ENCODE assay signal across 26 cellular contexts in genomic region chr1:21001042-21001441, GRCh38.
DNase-seq lines count a peak whose midpoint lies in the region; ATAC-seq, FAIRE-seq and TF ChIP-seq lines count a peak whose summit lies in the region.
"Had no signal": no experiment of that assay in that cellular context is flagged by ENCODE, and none has a peak within 500 bp of the region (broad histone marks: within the 10 kb centered on the region; RNA-seq: fewer than 3 reads in every experiment).

No MANE protein-coding gene starts in this region.

- DNase-seq in G401 (ENCODE audit: low spot score) (peak; percentile 32), NCI-H446 treated with DMSO at 0.1 percent for 48 hours (lab: John Stamatoyannopoulos, UW) (peak; percentile 49), HepG2 (ENCODE audit: low spot score) (no peak), NCI-H2029 treated with DMSO at 0.1 percent for 48 hours (lab: John Stamatoyannopoulos, UW) (no peak)
- no peak for DNase-seq in effector CD4-positive, alpha-beta T cell
- DNase-seq in stimulated activated CD4-positive, alpha-beta T cell treated with anti-CD3 and anti-CD28 coated beads, Interleukin-4, amount 100 ng/mL, for 24 hours, result no peak
- no peak for DNase-seq in activated naive CD8-positive, alpha-beta T cell treated with anti-CD3 and anti-CD28 coated beads, Interleukin-2, amount 50 U/mL, for 24 hours
- DNase-seq: CD4-positive, alpha-beta T cell; COR-L47; DMS53; Karpas-422; MV-4-11; NCI-H1105; NCI-H1436 treated with DMSO at 0.1 percent for 48 hours; NCI-H187 treated with DMSO at 0.1 percent for 48 hours; NCI-H2107; NCI-H524 treated with DMSO at 0.1 percent for 48 hours; NK-92 treated with Interleukin-12 subunit alpha and Interleukin-12 subunit beta, amount 100 ng/mL, for 24 hours; Right ventricle myocardium superior; RPMI8226 had no signal

- H3K4me3 ChIP-seq in HepG2 (replicated peaks in 1 of 3; ENCODE audit: insufficient read depth in 1 of 3, low read depth in 2 of 3, low read length in 3 of 3) (no peak overlapping the region), rectal smooth muscle tissue (ENCODE audit: low read length) (no peak overlapping the region)
- H3K4me3 ChIP-seq: BLaER1, SJSA1 had no signal

- H3K9ac ChIP-seq in HepG2 (ENCODE audit: insufficient read depth, low read depth, low read length), result no peak overlapping the region
- no peak overlapping the region for H3K9ac ChIP-seq in rectal smooth muscle tissue (ENCODE audit: low read length)
- H3K9ac ChIP-seq: BLaER1 had no signal

- no peak for FAIRE-seq in HepG2 (lab: Jason Lieb, UNC)
- FAIRE-seq: G401.6, H54 had no signal

- no peaks in the 10 kb centered on the region for H3K27me3 ChIP-seq in HepG2 (ENCODE audit: control insufficient read depth in 1 of 2, insufficient read depth in 2 of 2, low read length in 2 of 2)
- no peaks in the 10 kb centered on the region for H3K27me3 ChIP-seq in rectal smooth muscle tissue (ENCODE audit: control insufficient read depth, insufficient read depth, low read length)
- H3K27me3 ChIP-seq: BLaER1, SJSA1 had no signal

- CTCF ChIA-PET in HepG2 (lab: Yijun Ruan, JAX; ENCODE audit: low intra/inter-chr PET ratio, low total read pairs), result no interaction called here

- BruUV-seq in HepG2 (replicated peaks; lab: Mats Ljungman, UMichigan), result no TSS peak

- H4K20me1 ChIP-seq in HepG2 (ENCODE audit: insufficient read depth, low read length), result no peaks in the 10 kb centered on the region

- H3K9me3 ChIP-seq in HepG2 (ENCODE audit: low read length), result no peaks in the 10 kb centered on the region
- H3K9me3 ChIP-seq: BLaER1, SJSA1 had no signal

- no peak overlapping the region for H3K4me3 Mint-ChIP-seq in activated naive CD8-positive, alpha-beta T cell treated with anti-CD3 and anti-CD28 coated beads, Interleukin-2, amount 50 U/mL, for 24 hours
- H3K4me3 Mint-ChIP-seq: CD4-positive, alpha-beta T cell; IgD-negative memory B cell had no signal

- peaks cover 2 to 3% of the 10 kb centered on the region in 2 experiments; a peak in 1 of 5 replicates for H3K36me3 ChIP-seq in HepG2 (replicated peaks in 1 of 2; ENCODE audit: control insufficient read depth in 1 of 2, insufficient read depth in 2 of 2, low read length in 2 of 2)
- no peaks in the 10 kb centered on the region for H3K36me3 ChIP-seq in rectal smooth muscle tissue (ENCODE audit: control insufficient read depth, insufficient read depth, low read length)
- H3K36me3 ChIP-seq: SJSA1 had no signal

- intact Hi-C loops in HepG2 (cut with micrococcal nuclease; ENCODE audit: unreplicated experiment), result no loop called here

- H3K27me3 Mint-ChIP-seq in activated naive CD8-positive, alpha-beta T cell treated with anti-CD3 and anti-CD28 coated beads, Interleukin-2, amount 50 U/mL, for 24 hours, result no peaks in the 10 kb centered on the region
- H3K27me3 Mint-ChIP-seq: CD4-positive, alpha-beta T cell; IgD-negative memory B cell had no signal

- no peaks in the 10 kb centered on the region for H3K79me2 ChIP-seq in HepG2 (ENCODE audit: insufficient read depth, low read length)

- no peaks in the 10 kb centered on the region for H3K9me3 Mint-ChIP-seq in activated naive CD8-positive, alpha-beta T cell treated with anti-CD3 and anti-CD28 coated beads, Interleukin-2, amount 50 U/mL, for 24 hours
- H3K9me3 Mint-ChIP-seq: CD4-positive, alpha-beta T cell; IgD-negative memory B cell had no signal

- no peak for TF ChIP-seq EP300 in HepG2 (IDR thresholded peaks at IDR 0.05; ENCODE audit: low read depth in 2 of 2, low read length in 2 of 2)
- TF ChIP-seq EP300 in HepG2 (CRISPR knock-in tag; IDR thresholded peaks at IDR 0.05; ENCODE audit: borderline replicate concordance), result no peak

- WGBS in HepG2 (ENCODE audit: low lambda C conversion rate), result 92% methylated on average over 2 of the region's 2 CpGs

- no peak for TF ChIP-seq CTCF in HepG2 (CRISPR knock-in tag; IDR thresholded peaks at IDR 0.05)

- H3K36me3 Mint-ChIP-seq in activated naive CD8-positive, alpha-beta T cell treated with anti-CD3 and anti-CD28 coated beads, Interleukin-2, amount 50 U/mL, for 24 hours (ENCODE audit: low read depth), result peaks cover 17% of the 10 kb centered on the region

- no peak overlapping the region for H3K27ac Mint-ChIP-seq in activated naive CD8-positive, alpha-beta T cell treated with anti-CD3 and anti-CD28 coated beads, Interleukin-2, amount 50 U/mL, for 24 hours
- H3K27ac Mint-ChIP-seq: CD4-positive, alpha-beta T cell; IgD-negative memory B cell had no signal

- H3K27ac ChIP-seq in HepG2 (ENCODE audit: extremely low read length, insufficient read depth, low read length) (no peak overlapping the region), rectal smooth muscle tissue (ENCODE audit: low read depth, low read length) (peak overlapping the region; percentile 28)
- H3K27ac ChIP-seq: BLaER1, SJSA1 had no signal

- POLR2A ChIA-PET in HepG2 (lab: Yijun Ruan, JAX), result no interaction called here

- in situ Hi-C loops in G401 (cut with HindIII; ENCODE audit: low sequenced_read_pairs), result no loop called here
- in situ Hi-C loops in HepG2 (cut with HindIII; ENCODE audit: extremely low pct_ligation_motif_present, low pct_unique_long_range_greater_than_20kb), result no loop called here

- no peak for TF ChIP-seq RAD21 in HepG2 (CRISPR knock-in tag; IDR thresholded peaks at IDR 0.05)

- no peak overlapping the region for H3K4me2 ChIP-seq in HepG2 (ENCODE audit: low read depth, low read length)
- H3K4me2 ChIP-seq: BLaER1 had no signal

- H3K4me1 ChIP-seq in HepG2 (ENCODE audit: insufficient read depth, low read length) (peaks cover 12% of the 10 kb centered on the region), rectal smooth muscle tissue (ENCODE audit: control insufficient read depth, insufficient read depth, low read length) (peaks cover 6% of the 10 kb centered on the region)
- H3K4me1 ChIP-seq: BLaER1, SJSA1 had no signal

- peaks cover 7% of the 10 kb centered on the region for H3K4me1 Mint-ChIP-seq in activated naive CD8-positive, alpha-beta T cell treated with anti-CD3 and anti-CD28 coated beads, Interleukin-2, amount 50 U/mL, for 24 hours
- H3K4me1 Mint-ChIP-seq: IgD-negative memory B cell had no signal

- no peak overlapping the region for H2AFZ ChIP-seq in HepG2 (ENCODE audit: low read length)

- no peak for TF ChIP-seq POLR2A in HepG2 (IDR thresholded peaks at IDR 0.05; ENCODE audit: insufficient read depth in 1 of 2, low read depth in 2 of 2, low read length in 2 of 2)

- no peak for ATAC-seq in HepG2
- no peak for ATAC-seq in activated naive CD8-positive, alpha-beta T cell treated with anti-CD3 and anti-CD28 coated beads, Interleukin-2, amount 50 U/mL, for 24 hours

TF ChIP-seq in HepG2, 621 proteins besides CTCF, POLR2A, EP300 and RAD21 (continues in another document):
- TF ChIP-seq MAX (IDR thresholded peaks at IDR 0.05) (no peak), ZFP41 (CRISPR knock-in tag; IDR thresholded peaks at IDR 0.05; ENCODE audit: borderline replicate concordance) (no peak), ZBTB3 (CRISPR knock-in tag; IDR thresholded peaks at IDR 0.05; ENCODE audit: borderline replicate concordance, low read depth) (no peak), BRF2 (CRISPR knock-in tag; IDR thresholded peaks at IDR 0.05) (no peak), NRL (CRISPR knock-in tag; IDR thresholded peaks at IDR 0.05; ENCODE audit: borderline replicate concordance) (no peak), KDM2A (CRISPR knock-in tag; IDR thresholded peaks at IDR 0.05; ENCODE audit: borderline replicate concordance, low read depth) (no peak), GPN1 (CRISPR knock-in tag; IDR thresholded peaks at IDR 0.05; ENCODE audit: borderline replicate concordance) (no peak)
- TF ChIP-seq, protein P1, sequence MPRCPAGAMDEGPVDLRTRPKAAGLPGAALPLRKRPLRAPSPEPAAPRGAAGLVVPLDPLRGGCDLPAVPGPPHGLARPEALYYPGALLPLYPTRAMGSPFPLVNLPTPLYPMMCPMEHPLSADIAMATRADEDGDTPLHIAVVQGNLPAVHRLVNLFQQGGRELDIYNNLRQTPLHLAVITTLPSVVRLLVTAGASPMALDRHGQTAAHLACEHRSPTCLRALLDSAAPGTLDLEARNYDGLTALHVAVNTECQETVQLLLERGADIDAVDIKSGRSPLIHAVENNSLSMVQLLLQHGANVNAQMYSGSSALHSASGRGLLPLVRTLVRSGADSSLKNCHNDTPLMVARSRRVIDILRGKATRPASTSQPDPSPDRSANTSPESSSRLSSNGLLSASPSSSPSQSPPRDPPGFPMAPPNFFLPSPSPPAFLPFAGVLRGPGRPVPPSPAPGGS (CRISPR knock-in tag; IDR thresholded peaks at IDR 0.05), result no peak

Comparison
In these comparisons a context has a peak if more than half of its experiments do, and no peak if none do; other contexts are left out.
1. DNase-seq: peak in G401 (single experiment) and NCI-H446 treated with DMSO at 0.1 percent for 48 hours (single experiment); none in HepG2 (single experiment), NCI-H2029 treated with DMSO at 0.1 percent for 48 hours (single experiment), effector CD4-positive, alpha-beta T cell (single experiment), stimulated activated CD4-positive, alpha-beta T cell treated with anti-CD3 and anti-CD28 coated beads, Interleukin-4, amount 100 ng/mL, for 24 hours (single experiment) and activated naive CD8-positive, alpha-beta T cell treated with anti-CD3 and anti-CD28 coated beads, Interleukin-2, amount 50 U/mL, for 24 hours (single experiment).